ENCODE assay signal across 18 cellular contexts in the genomic region with DNA sequence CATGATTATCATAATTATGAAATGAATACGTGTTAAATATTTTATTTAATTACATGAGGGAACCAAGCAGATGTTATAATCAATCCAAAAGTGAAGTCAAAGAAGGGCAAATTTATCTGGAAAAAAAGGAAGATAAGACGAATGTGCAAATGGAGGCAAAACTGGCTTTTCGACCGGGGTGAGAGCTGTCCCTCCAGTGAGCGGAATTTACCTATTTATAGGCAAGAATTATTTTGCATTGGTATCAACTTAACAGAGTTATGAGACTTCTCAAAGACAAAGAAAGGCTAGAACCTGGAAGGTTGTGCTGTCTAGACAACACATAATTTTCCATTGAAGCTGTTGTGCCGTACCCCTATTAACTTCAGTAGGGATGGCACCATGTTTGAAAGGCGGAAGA. TPM values are rescaled to one million over a fixed set of nuclear protein-coding genes. Genes with fewer than 3 reads are reported as not detected.
DNase-seq lines count a peak whose midpoint lies in the region; ATAC-seq, FAIRE-seq and TF ChIP-seq lines count a peak whose summit lies in the region.
"Had no signal": no experiment of that assay in that cellular context is flagged by ENCODE, and none has a peak within 500 bp of the region (broad histone marks: within the 10 kb centered on the region; RNA-seq: fewer than 3 reads in every experiment).

No MANE protein-coding gene starts in this region.

- H3K9me3 Mint-ChIP-seq in CD4-positive, alpha-beta T cell: no peaks in the 10 kb centered on the region
- H3K9me3 Mint-ChIP-seq in Calu3 (ENCODE audit: low read depth, unreplicated experiment) (no peaks in the 10 kb centered on the region), natural killer cell (no peaks in the 10 kb centered on the region)
- H3K9me3 Mint-ChIP-seq in activated T-helper 17 cell treated with anti-CD3 and anti-CD28 coated beads, Interleukin-2, amount 50 U/mL, for 72 hours: no peaks in the 10 kb centered on the region

- FAIRE-seq in GM19239 (lab: Jason Lieb, UNC): no peak
- FAIRE-seq: GM12891, pancreas had no signal

- no peak for TF ChIP-seq POLR2A in Peyer's patch (IDR thresholded peaks at IDR 0.05)

- peaks cover 55% of the 10 kb centered on the region for H3K4me1 Mint-ChIP-seq in CD4-positive, alpha-beta T cell (ENCODE audit: low read depth)
- H3K4me1 Mint-ChIP-seq in Calu3 (ENCODE audit: low read depth, unreplicated experiment): peaks cover 33% of the 10 kb centered on the region
- H3K4me1 Mint-ChIP-seq in activated T-helper 17 cell treated with anti-CD3 and anti-CD28 coated beads, Interleukin-2, amount 50 U/mL, for 72 hours: peaks cover 41% of the 10 kb centered on the region
- H3K4me1 Mint-ChIP-seq in natural killer cell: peaks cover 33 to 36% of the 10 kb centered on the region in 2 donors

- peaks cover 0 to 16% (median 4%) of the 10 kb centered on the region in 4 donors for H3K4me1 ChIP-seq in Peyer's patch

- DNase-seq in CD4-positive, alpha-beta T cell: no peak
- no peak for DNase-seq in Calu3
- no peak for DNase-seq in natural killer cell
- no peak for DNase-seq in GM19239 (ENCODE audit: insufficient read length, low spot score)
- DNase-seq in Peyer's patch: no peak
- DNase-seq: activated CD4-positive, alpha-beta T cell treated with anti-CD3 and anti-CD28 coated beads, Interleukin-2, amount 50 U/mL, for 1 hour; activated effector memory CD4-positive, alpha-beta T cell treated with Interleukin-2 at 50 U/mL for 16 hours; gastrocnemius medialis; GDM1; NCI-H1930; NCI-H524 treated with DMSO at 0.1 percent for 48 hours; pancreas; SHP77 treated with DMSO at 0.1 percent for 48 hours; stimulated activated CD4-positive, alpha-beta T cell treated with anti-CD3 and anti-CD28 coated beads, Interleukin-2, amount 100 ng/mL, for 48 hours had no signal

- H3K9me3 ChIP-seq in CD4-positive, alpha-beta T cell (ENCODE audit: control insufficient read depth, low read length): no peaks in the 10 kb centered on the region
- H3K9me3 ChIP-seq in Peyer's patch: no peaks in the 10 kb centered on the region
- H3K9me3 ChIP-seq: gastrocnemius medialis, pancreas, suprapubic skin had no signal

- TF ChIP-seq CTCF in CD4-positive, alpha-beta T cell (IDR thresholded peaks at IDR 0.05): no peak
- TF ChIP-seq CTCF in Calu3 (IDR thresholded peaks at IDR 0.05; ENCODE audit: unreplicated experiment) (no peak), natural killer cell (IDR thresholded peaks at IDR 0.05) (no peak), Peyer's patch (IDR thresholded peaks at IDR 0.05) (no peak)

- intact Hi-C loops in CD4-positive, alpha-beta T cell (cut with DNase I, micrococcal nuclease): loop anchor here in 1 of 2 experiments (2.0 kb wide), 2 partner anchors 45 to 85 kb away; a partner anchor contains a TSS
- intact Hi-C loops in Calu3 (cut with micrococcal nuclease; ENCODE audit: unreplicated experiment) (no loop called here), natural killer cell (cut with micrococcal nuclease) (no loop called here)

- no peak overlapping the region for H3K4me3 ChIP-seq in Peyer's patch
- H3K4me3 ChIP-seq: gastrocnemius medialis, pancreas, suprapubic skin had no signal

- no peak overlapping the region for H3K27ac Mint-ChIP-seq in CD4-positive, alpha-beta T cell
- no peak overlapping the region for H3K27ac Mint-ChIP-seq in Calu3 (ENCODE audit: unreplicated experiment)
- H3K27ac Mint-ChIP-seq in activated T-helper 17 cell treated with anti-CD3 and anti-CD28 coated beads, Interleukin-2, amount 50 U/mL, for 72 hours: no peak overlapping the region
- H3K27ac Mint-ChIP-seq in natural killer cell: no peak overlapping the region

- no peaks in the 10 kb centered on the region for H3K27me3 Mint-ChIP-seq in CD4-positive, alpha-beta T cell
- no peaks in the 10 kb centered on the region for H3K27me3 Mint-ChIP-seq in Calu3 (ENCODE audit: unreplicated experiment)
- H3K27me3 Mint-ChIP-seq in activated T-helper 17 cell treated with anti-CD3 and anti-CD28 coated beads, Interleukin-2, amount 50 U/mL, for 72 hours: no peaks in the 10 kb centered on the region
- no peaks in the 10 kb centered on the region for H3K27me3 Mint-ChIP-seq in natural killer cell (ENCODE audit: low read depth in 2 of 2)

- POLR2A ChIA-PET in CD4-positive, alpha-beta T cell (lab: Charles Lee): interaction anchor here (2.3 kb wide), 1 partner anchor 46 kb away, joined by 17 read pairs; a partner anchor contains a TSS

- no peak overlapping the region for H3K27ac ChIP-seq in CD4-positive, alpha-beta T cell (ENCODE audit: low read depth, low read length)
- H3K27ac ChIP-seq in Peyer's patch: no peak overlapping the region
- H3K27ac ChIP-seq: gastrocnemius medialis, pancreas, suprapubic skin had no signal

- no peaks in the 10 kb centered on the region for H3K36me3 ChIP-seq in Peyer's patch
- H3K36me3 ChIP-seq: suprapubic skin had no signal

- peak overlapping the region; percentile 81 for H3K4me3 Mint-ChIP-seq in CD4-positive, alpha-beta T cell
- H3K4me3 Mint-ChIP-seq in Calu3 (ENCODE audit: low read depth, unreplicated experiment) (peak overlapping the region; percentile 86), natural killer cell (peak overlapping the region; percentile 88)
- peak overlapping the region; percentile 89 for H3K4me3 Mint-ChIP-seq in activated T-helper 17 cell treated with anti-CD3 and anti-CD28 coated beads, Interleukin-2, amount 50 U/mL, for 72 hours

- H3K36me3 Mint-ChIP-seq in CD4-positive, alpha-beta T cell (ENCODE audit: low read depth): no peaks in the 10 kb centered on the region
- H3K36me3 Mint-ChIP-seq in Calu3 (ENCODE audit: insufficient read depth, unreplicated experiment) (peaks cover 37% of the 10 kb centered on the region), natural killer cell (no peaks in the 10 kb centered on the region)
- H3K36me3 Mint-ChIP-seq in activated T-helper 17 cell treated with anti-CD3 and anti-CD28 coated beads, Interleukin-2, amount 50 U/mL, for 72 hours (ENCODE audit: low read depth): peaks cover 27% of the 10 kb centered on the region

- no peaks in the 10 kb centered on the region for H3K27me3 ChIP-seq in CD4-positive, alpha-beta T cell (ENCODE audit: control insufficient read depth, insufficient read depth, low read length)
- no peaks in the 10 kb centered on the region for H3K27me3 ChIP-seq in Peyer's patch
- H3K27me3 ChIP-seq: gastrocnemius medialis, pancreas, suprapubic skin had no signal

- no peak for ATAC-seq in CD4-positive, alpha-beta T cell (ENCODE audit: poor library complexity)
- no peak for ATAC-seq in activated T-helper 17 cell treated with anti-CD3 and anti-CD28 coated beads, Interleukin-2, amount 50 U/mL, for 72 hours (replicated peaks)
- ATAC-seq in natural killer cell (no peak), GM21529 (IDR thresholded peaks at IDR 0.05; ENCODE audit: unreplicated experiment) (no peak)
- ATAC-seq: gastrocnemius medialis, pancreas had no signal

- BruUV-seq in Calu3 (replicated peaks; lab: Mats Ljungman, UMichigan): no TSS peak

- CTCF ChIA-PET in CD4-positive, alpha-beta T cell (lab: Charles Lee): no interaction called here
- CTCF ChIA-PET in Calu3 (lab: Charles Lee): interaction anchor here (0.7 kb wide), 1 partner anchor 936 kb away, joined by 10 read pairs; no protein-coding TSS in a partner anchor

RNA-seq across cellular contexts. Expression of a gene that starts 1.4 kb away (rescaled TPM):
- 10 to 100 TPM; 96.5 to 96.9 TPM for total RNA-seq in CD4-positive, alpha-beta T cell
- total RNA-seq in Calu3 (2022): 81.6 and 90.4 TPM in 2 replicates
- total RNA-seq in activated T-helper 17 cell treated with anti-CD3 and anti-CD28 coated beads, Interleukin-2, amount 50 U/mL, for 72 hours: 100 to 1,000 TPM in 1 of 2 donors, 10 to 100 TPM in 1; 87.2 to 138 TPM
- total RNA-seq in natural killer cell: 100 to 1,000 TPM; 129 to 134 (median 131) TPM
- total RNA-seq in Peyer's patch: 100 to 1,000 TPM in 1 of 4 donors, 10 to 100 TPM in 3; 13.8 to 254 (median 54.7) TPM

RNA-seq across cellular contexts. Expression of a gene that starts 45.4 kb away (rescaled TPM):
- 1 to 10 TPM; 7.9 to 8.0 TPM for total RNA-seq in CD4-positive, alpha-beta T cell
- total RNA-seq in Calu3 (2022) (45.9 and 46.9 TPM in 2 replicates), natural killer cell (10 to 100 TPM; 12.1 to 14.2 (median 12.4) TPM), Peyer's patch (10 to 100 TPM; 13.8 to 37.4 (median 28.0) TPM)
- total RNA-seq in activated T-helper 17 cell treated with anti-CD3 and anti-CD28 coated beads, Interleukin-2, amount 50 U/mL, for 72 hours: 10 to 100 TPM; 23.1 to 25.3 TPM

RNA-seq across cellular contexts. Expression of a gene that starts 45.8 kb away (rescaled TPM):
- total RNA-seq in CD4-positive, alpha-beta T cell: 10 to 100 TPM; 53.7 to 59.5 TPM
- total RNA-seq in Calu3 (2022) (121 and 125 TPM in 2 replicates), natural killer cell (10 to 100 TPM; 51.4 to 65.8 (median 63.6) TPM), Peyer's patch (10 to 100 TPM; 19.4 to 90.8 (median 37.9) TPM)
- total RNA-seq in activated T-helper 17 cell treated with anti-CD3 and anti-CD28 coated beads, Interleukin-2, amount 50 U/mL, for 72 hours: 10 to 100 TPM; 42.1 to 58.2 TPM

RNA-seq across cellular contexts. Expression of a gene that starts 58.7 kb away (rescaled TPM):
- total RNA-seq in CD4-positive, alpha-beta T cell: 10 to 100 TPM; 12.6 to 13.6 TPM
- total RNA-seq in Calu3 (2022) (28.2 and 29.4 TPM in 2 replicates), natural killer cell (10 to 100 TPM; 18.4 to 26.6 (median 20.3) TPM), Peyer's patch (10 to 100 TPM; 20.1 to 81.7 (median 50.4) TPM)
- 10 to 100 TPM; 21.2 to 29.4 TPM for total RNA-seq in activated T-helper 17 cell treated with anti-CD3 and anti-CD28 coated beads, Interleukin-2, amount 50 U/mL, for 72 hours
